9 cellular contexts compared by ENCODE assay signal in the genomic region with DNA sequence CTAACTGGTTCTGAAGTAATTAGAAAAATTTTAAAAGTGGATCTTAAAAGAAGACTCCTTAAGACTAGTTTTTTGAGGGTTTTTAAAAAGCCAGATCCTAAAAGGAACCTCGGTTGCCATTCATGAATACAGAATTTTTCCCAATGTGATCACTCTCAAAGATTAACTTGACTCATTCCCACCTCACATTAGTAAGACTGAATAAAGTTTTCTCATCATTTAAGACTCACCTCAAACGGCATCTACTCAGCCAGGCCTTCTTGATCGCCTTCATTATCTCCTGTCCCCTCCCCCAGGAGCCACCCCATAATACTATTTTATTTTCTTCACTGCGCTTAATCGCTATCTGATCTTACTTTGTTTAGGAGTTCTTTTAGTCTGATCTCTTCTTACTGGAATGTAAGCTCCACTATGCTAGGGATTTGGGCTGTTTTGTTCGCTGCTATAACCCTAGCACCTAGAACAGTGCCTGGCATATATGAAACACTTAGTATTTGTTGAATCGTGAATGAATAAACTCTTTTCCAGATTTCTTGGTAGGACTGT. TPM values are rescaled to one million over a fixed set of nuclear protein-coding genes. Genes with fewer than 3 reads are reported as not detected.
DNase-seq lines count a peak whose midpoint lies in the region; ATAC-seq and TF ChIP-seq lines count a peak whose summit lies in the region.
"Had no signal": no experiment of that assay in that cellular context is flagged by ENCODE, and none has a peak within 500 bp of the region (broad histone marks: within the 10 kb centered on the region; RNA-seq: fewer than 3 reads in every experiment).

No MANE protein-coding gene starts in this region.

- H3K9me3 ChIP-seq in H9 (ENCODE audit: control insufficient read depth, low read depth, low read length) (no peaks in the 10 kb centered on the region), skeletal muscle tissue (ENCODE audit: control insufficient read depth in 3 of 3, low read length in 3 of 3) (no peaks in the 10 kb centered on the region)

- H3K27ac ChIP-seq in H9 (ENCODE audit: insufficient read length, low read depth, low read length), result no peak overlapping the region
- H3K27ac ChIP-seq in skeletal muscle tissue (ENCODE audit: low read depth, low read length), result peak overlapping the region; percentile 93

- H3K4me1 Mint-ChIP-seq in H9 (peaks cover 3 to 6% of the 10 kb centered on the region in 2 experiments; a peak in 3 of 4 replicates), glutamatergic neuron (ENCODE audit: low read depth, unreplicated experiment) (no peaks in the 10 kb centered on the region)
- H3K4me1 Mint-ChIP-seq in activated T-helper 17 cell treated with anti-CD3 and anti-CD28 coated beads, Interleukin-2, amount 50 U/mL, for 72 hours, result peaks cover 41% of the 10 kb centered on the region

- H3K14ac ChIP-seq in H9 (ENCODE audit: insufficient read depth, low read length), result no peak overlapping the region

- no peak overlapping the region for H3T11ph ChIP-seq in H9 (ENCODE audit: low read length)

- no peak overlapping the region for H4K8ac ChIP-seq in H9 (replicated peaks; ENCODE audit: insufficient read length, low read depth, low read length)

- no peak overlapping the region for H2BK120ac ChIP-seq in H9 (ENCODE audit: low read depth, low read length, poor library complexity, severe bottlenecking)

- peak; percentile 14 for ATAC-seq in activated T-helper 17 cell treated with anti-CD3 and anti-CD28 coated beads, Interleukin-2, amount 50 U/mL, for 72 hours (replicated peaks)
- no peak for ATAC-seq in GM21825 (IDR thresholded peaks at IDR 0.05; ENCODE audit: unreplicated experiment)
- no peak for ATAC-seq in HG02884 (IDR thresholded peaks at IDR 0.05; ENCODE audit: unreplicated experiment)

- no peaks in the 10 kb centered on the region for H3K36me3 ChIP-seq in skeletal muscle tissue (ENCODE audit: control insufficient read depth in 3 of 3, insufficient read depth in 3 of 3, low read length in 3 of 3)

- H3K9ac ChIP-seq in H9 (ENCODE audit: extremely low read depth, insufficient read length, low read length), result no peak overlapping the region
- peak overlapping the region; percentile 91 to 95 (median 93) for H3K9ac ChIP-seq in skeletal muscle tissue (ENCODE audit: low read depth in 1 of 3, low read length in 3 of 3)

- DNase-seq in H9 (no peak), glutamatergic neuron (no peak), NCI-H1105 (lab: John Stamatoyannopoulos, UW) (no peak)
- no peak for DNase-seq in stimulated activated CD4-positive, alpha-beta T cell treated with anti-CD3 and anti-CD28 coated beads, Interleukin-4, amount 100 ng/mL, for 4 hours
- DNase-seq: MM.1S had no signal

- H3K36me3 Mint-ChIP-seq in H9 (ENCODE audit: insufficient read depth in 1 of 3, low read depth in 3 of 3) (no peaks in the 10 kb centered on the region), glutamatergic neuron (ENCODE audit: unreplicated experiment) (peaks cover 11% of the 10 kb centered on the region)
- H3K36me3 Mint-ChIP-seq in activated T-helper 17 cell treated with anti-CD3 and anti-CD28 coated beads, Interleukin-2, amount 50 U/mL, for 72 hours (ENCODE audit: low read depth), result peaks cover 23% of the 10 kb centered on the region

- no peak overlapping the region for H3K4ac ChIP-seq in H9 (ENCODE audit: low read depth, low read length)

- H3K56ac ChIP-seq in H9 (ENCODE audit: insufficient read length, low read depth, low read length), result no peak overlapping the region

- H3K27me3 ChIP-seq in H9 (ENCODE audit: insufficient read depth, low read length) (peaks cover 43% of the 10 kb centered on the region), skeletal muscle tissue (ENCODE audit: control insufficient read depth in 3 of 3, insufficient read depth in 3 of 3, low read length in 3 of 3) (no peaks in the 10 kb centered on the region)

- peak overlapping the region in 2 of 3 donors; percentile 76 to 78 for H3K4me3 ChIP-seq in skeletal muscle tissue (ENCODE audit: low read length in 3 of 3)

- no peak overlapping the region for H2BK12ac ChIP-seq in H9 (ENCODE audit: insufficient read length, low read depth, low read length)

- H2AK5ac ChIP-seq in H9 (ENCODE audit: insufficient read length, low read length), result no peak overlapping the region

- no peak overlapping the region for H3K27ac Mint-ChIP-seq in H9
- peak overlapping the region; percentile 97 for H3K27ac Mint-ChIP-seq in activated T-helper 17 cell treated with anti-CD3 and anti-CD28 coated beads, Interleukin-2, amount 50 U/mL, for 72 hours
- H3K27ac Mint-ChIP-seq in glutamatergic neuron (ENCODE audit: unreplicated experiment), result no peak overlapping the region

- no peak for TF ChIP-seq CTCF in H9 (conservative IDR thresholded peaks at IDR 0.05)
- TF ChIP-seq CTCF in glutamatergic neuron (IDR thresholded peaks at IDR 0.05; ENCODE audit: partially characterized antibody, unreplicated experiment), result no peak

- no peak overlapping the region for H3K18ac ChIP-seq in H9 (ENCODE audit: insufficient read length, low read depth, low read length)

- no peak overlapping the region for H4K5ac ChIP-seq in H9 (ENCODE audit: insufficient read length, low read depth, low read length)

- no peak overlapping the region for H2BK5ac ChIP-seq in H9 (ENCODE audit: insufficient read length, low read length)

- H2BK15ac ChIP-seq in H9 (ENCODE audit: low read depth, low read length), result no peak overlapping the region

- no CpG with 5 or more reads among the region's 7 CpGs for WGBS in H9 (ENCODE audit: extremely low coverage, insufficient read length, low lambda C conversion rate)

- H3K4me1 ChIP-seq in H9 (ENCODE audit: insufficient read depth, low read length) (no peaks in the 10 kb centered on the region), skeletal muscle tissue (ENCODE audit: control insufficient read depth in 3 of 3, insufficient read depth in 3 of 3, low read length in 3 of 3) (peaks cover 7 to 15% (median 8%) of the 10 kb centered on the region in 3 donors)

- no peaks in the 10 kb centered on the region for H4K20me1 ChIP-seq in H9 (ENCODE audit: control insufficient read depth, insufficient read depth, insufficient read length)

- peaks cover 90% of the 10 kb centered on the region for H3K27me3 Mint-ChIP-seq in H9 (ENCODE audit: low read depth)
- no peaks in the 10 kb centered on the region for H3K27me3 Mint-ChIP-seq in activated T-helper 17 cell treated with anti-CD3 and anti-CD28 coated beads, Interleukin-2, amount 50 U/mL, for 72 hours
- peaks cover 20% of the 10 kb centered on the region for H3K27me3 Mint-ChIP-seq in glutamatergic neuron (ENCODE audit: unreplicated experiment)

- H3K79me1 ChIP-seq in H9 (ENCODE audit: insufficient read depth, low read depth, low read length, poor library complexity, severe bottlenecking), result no peaks in the 10 kb centered on the region

- H3K9me3 Mint-ChIP-seq in H9, result no peaks in the 10 kb centered on the region
- peaks cover 13% of the 10 kb centered on the region for H3K9me3 Mint-ChIP-seq in activated T-helper 17 cell treated with anti-CD3 and anti-CD28 coated beads, Interleukin-2, amount 50 U/mL, for 72 hours
- no peaks in the 10 kb centered on the region for H3K9me3 Mint-ChIP-seq in glutamatergic neuron (ENCODE audit: unreplicated experiment)

- peak overlapping the region; percentile 64 for H3K4me2 ChIP-seq in H9 (ENCODE audit: insufficient read depth, insufficient read length, low read length)

- H2AFZ ChIP-seq in H9 (ENCODE audit: low read length), result no peak overlapping the region

- no peak overlapping the region for H3K23ac ChIP-seq in H9 (ENCODE audit: insufficient read length, low read depth, low read length)

- no peaks in the 10 kb centered on the region for H3K79me2 ChIP-seq in H9 (ENCODE audit: insufficient read depth, low read length)

- H3K23me2 ChIP-seq in H9 (ENCODE audit: insufficient read length, low read depth, low read length, poor library complexity, severe bottlenecking), result peaks cover 12% of the 10 kb centered on the region

- H3K4me3 Mint-ChIP-seq in H9 (peak overlapping the region; percentile 65 to 85), glutamatergic neuron (ENCODE audit: unreplicated experiment) (peak overlapping the region; percentile 76)
- H3K4me3 Mint-ChIP-seq in activated T-helper 17 cell treated with anti-CD3 and anti-CD28 coated beads, Interleukin-2, amount 50 U/mL, for 72 hours, result peak overlapping the region; percentile 78

- H4K91ac ChIP-seq in H9 (ENCODE audit: insufficient read length, low read depth, low read length), result no peak overlapping the region

- H2BK20ac ChIP-seq in H9 (ENCODE audit: low read depth, low read length, poor library complexity, severe bottlenecking), result no peak overlapping the region

RNA-seq across cellular contexts. Expression of a gene that starts 55.9 kb away (rescaled TPM):
- total RNA-seq in H9 (2021) (6.9 and 8.2 TPM in 2 replicates), glutamatergic neuron (ENCODE audit: unreplicated experiment) (3.0 TPM), skeletal muscle tissue (16.2 TPM)
- 10 to 100 TPM; 32.9 to 37.3 TPM for total RNA-seq in activated T-helper 17 cell treated with anti-CD3 and anti-CD28 coated beads, Interleukin-2, amount 50 U/mL, for 72 hours
